13 cellular contexts compared by ENCODE assay signal in the genomic region with DNA sequence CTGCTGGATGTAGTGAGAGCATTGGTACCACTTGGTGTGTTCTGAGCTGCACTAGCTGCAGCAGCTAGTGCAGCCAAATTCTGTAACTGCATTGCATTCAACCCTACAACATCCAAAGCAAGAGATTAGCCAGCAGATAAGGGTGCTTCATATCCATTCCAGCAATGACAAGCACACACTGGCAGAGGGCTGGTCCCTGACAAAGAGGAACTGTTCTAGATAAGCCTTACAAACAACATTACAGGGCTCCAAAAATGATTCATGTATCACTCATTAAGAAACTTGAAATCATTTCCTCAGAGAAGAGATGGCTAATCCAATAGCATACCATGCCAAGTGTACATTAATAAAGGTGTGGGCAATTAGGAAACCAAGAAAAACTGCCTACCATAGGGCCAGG. TPM values are rescaled to one million over a fixed set of nuclear protein-coding genes. Genes with fewer than 3 reads are reported as not detected.
DNase-seq lines count a peak whose midpoint lies in the region; ATAC-seq and TF ChIP-seq lines count a peak whose summit lies in the region.
"Had no signal": no experiment of that assay in that cellular context is flagged by ENCODE, and none has a peak within 500 bp of the region (broad histone marks: within the 10 kb centered on the region; RNA-seq: fewer than 3 reads in every experiment).

No MANE protein-coding gene starts in this region.

- H3K4me3 Mint-ChIP-seq in activated CD8-positive, alpha-beta memory T cell treated with anti-CD3 and anti-CD28 coated beads, Interleukin-2, amount 10 ng/mL, durations not matched to agents 7 days and 5 days: no peak overlapping the region
- no peak overlapping the region for H3K4me3 Mint-ChIP-seq in stimulated activated naive B cell treated with anti-CD40 and anti-IgM and Interleukin-4, amounts not matched to agents 10 μg/mL and 1 μg/mL and 100 μg/mL, for 72 hours
- H3K4me3 Mint-ChIP-seq: natural killer cell had no signal

- no peak overlapping the region for H3K4me3 ChIP-seq in SK-N-SH (ENCODE audit: low read depth in 2 of 2, low read length in 1 of 2)
- no peak overlapping the region for H3K4me3 ChIP-seq in epithelial cell of esophagus (ENCODE audit: low read length)
- no peak overlapping the region for H3K4me3 ChIP-seq in aorta (ENCODE audit: low read length in 2 of 2)
- H3K4me3 ChIP-seq: colonic mucosa, upper lobe of left lung had no signal

- no peak for TF ChIP-seq RAD21 in SK-N-SH (IDR thresholded peaks at IDR 0.05; ENCODE audit: low read length)

- H4K20me1 ChIP-seq in SK-N-SH (ENCODE audit: insufficient read depth): peaks cover 18% of the 10 kb centered on the region

- H3K27me3 Mint-ChIP-seq in activated CD8-positive, alpha-beta memory T cell treated with anti-CD3 and anti-CD28 coated beads, Interleukin-2, amount 10 ng/mL, durations not matched to agents 7 days and 5 days: no peaks in the 10 kb centered on the region
- no peaks in the 10 kb centered on the region for H3K27me3 Mint-ChIP-seq in stimulated activated naive B cell treated with anti-CD40 and anti-IgM and Interleukin-4, amounts not matched to agents 10 μg/mL and 1 μg/mL and 100 μg/mL, for 72 hours

- ATAC-seq in activated CD8-positive, alpha-beta memory T cell treated with anti-CD3 and anti-CD28 coated beads, Interleukin-2, amount 10 ng/mL, durations not matched to agents 7 days and 5 days: peak; percentile 76
- peak; percentile 63 to 85 for ATAC-seq in stimulated activated naive B cell treated with anti-CD40 and anti-IgM and Interleukin-4, amounts not matched to agents 10 μg/mL and 1 μg/mL and 100 μg/mL, for 72 hours (replicated peaks)
- ATAC-seq in HG02970 (IDR thresholded peaks at IDR 0.05; ENCODE audit: low FRiP score, unreplicated experiment) (no peak), aorta (ENCODE audit: low FRiP score) (no peak)
- ATAC-seq: natural killer cell had no signal

- no peak overlapping the region for H2AFZ ChIP-seq in SK-N-SH (ENCODE audit: low read depth)

- H3K9me3 ChIP-seq in SK-N-SH (no peaks in the 10 kb centered on the region), aorta (ENCODE audit: control insufficient read depth, low read length) (no peaks in the 10 kb centered on the region)
- H3K9me3 ChIP-seq: colonic mucosa, upper lobe of left lung had no signal

- no peak overlapping the region for H3K9ac ChIP-seq in SK-N-SH

- intact Hi-C loops in aorta (cut with DNase I): no loop called here

- no peak for DNase-seq in activated CD8-positive, alpha-beta memory T cell treated with anti-CD3 and anti-CD28 coated beads, Interleukin-2, amount 10 ng/mL, durations not matched to agents 7 days and 5 days
- DNase-seq in activated CD8-positive, alpha-beta memory T cell treated with anti-CD3 and anti-CD28 coated beads for 24 hours: no peak
- DNase-seq in SK-N-SH: no peak
- DNase-seq in epithelial cell of esophagus (ENCODE audit: low read depth): peak; percentile 91
- DNase-seq in stimulated activated naive B cell treated with anti-CD40 and anti-IgM and Interleukin-4, amounts not matched to agents 10 μg/mL and 1 μg/mL and 100 μg/mL, for 72 hours: no peak
- DNase-seq in HuH-7.5 (ENCODE audit: low spot score): no peak
- no peak for DNase-seq in aorta
- DNase-seq: colonic mucosa, natural killer cell, NCI-H2081 treated with DMSO at 0.1 percent for 48 hours, SIG-M5, upper lobe of left lung had no signal

- 0 out of 2 replicates have a peak overlapping the region, but pooled peaks have one; percentile 6 for H3K4me2 ChIP-seq in SK-N-SH

- peaks cover 24% of the 10 kb centered on the region for H3K4me1 Mint-ChIP-seq in activated CD8-positive, alpha-beta memory T cell treated with anti-CD3 and anti-CD28 coated beads, Interleukin-2, amount 10 ng/mL, durations not matched to agents 7 days and 5 days
- peaks cover 9 to 11% of the 10 kb centered on the region in 2 donors for H3K4me1 Mint-ChIP-seq in stimulated activated naive B cell treated with anti-CD40 and anti-IgM and Interleukin-4, amounts not matched to agents 10 μg/mL and 1 μg/mL and 100 μg/mL, for 72 hours

- H3K27me3 ChIP-seq in SK-N-SH (ENCODE audit: insufficient read depth) (no peaks in the 10 kb centered on the region), aorta (ENCODE audit: control insufficient read depth in 1 of 2, insufficient read depth in 2 of 2, low read length in 1 of 2) (no peaks in the 10 kb centered on the region)
- H3K27me3 ChIP-seq: colonic mucosa, upper lobe of left lung had no signal

- H3K27ac ChIP-seq in SK-N-SH (ENCODE audit: low read depth in 2 of 2, low read length in 1 of 2) (peak overlapping the region in 1 of 2 experiments; percentile 32; a peak in 2 of 4 replicates), aorta (ENCODE audit: low read depth in 1 of 2, low read length in 2 of 2) (no peak overlapping the region)
- H3K27ac ChIP-seq: colonic mucosa, upper lobe of left lung had no signal

- H3K36me3 ChIP-seq in SK-N-SH (replicated peaks in 1 of 2; ENCODE audit: control insufficient read depth in 1 of 2, insufficient read depth in 2 of 2, low read length in 1 of 2): peaks cover 70 to 81% of the 10 kb centered on the region in 2 experiments
- peaks cover 4 to 10% of the 10 kb centered on the region in 2 donors for H3K36me3 ChIP-seq in aorta (ENCODE audit: control insufficient read depth in 1 of 2, insufficient read depth in 2 of 2, low read length in 1 of 2)

- TF ChIP-seq EP300 in SK-N-SH (IDR thresholded peaks at IDR 0.05; ENCODE audit: borderline replicate concordance in 1 of 2, low read depth in 1 of 2, low read length in 1 of 2): no peak

- H3K9me2 ChIP-seq in SK-N-SH: no peaks in the 10 kb centered on the region

- H3K27ac Mint-ChIP-seq in activated CD8-positive, alpha-beta memory T cell treated with anti-CD3 and anti-CD28 coated beads, Interleukin-2, amount 10 ng/mL, durations not matched to agents 7 days and 5 days: peak overlapping the region; percentile 70
- H3K27ac Mint-ChIP-seq in stimulated activated naive B cell treated with anti-CD40 and anti-IgM and Interleukin-4, amounts not matched to agents 10 μg/mL and 1 μg/mL and 100 μg/mL, for 72 hours: peak overlapping the region; percentile 72

- POLR2A ChIA-PET in SK-N-SH (lab: Yijun Ruan, JAX): no interaction called here

- CTCF ChIA-PET in activated CD8-positive, alpha-beta memory T cell treated with anti-CD3 and anti-CD28 coated beads, Interleukin-2, amount 10 ng/mL, durations not matched to agents 7 days and 5 days (lab: Charles Lee): interaction anchor here (1.9 kb wide), 1 partner anchor 11 kb away, joined by 4 read pairs; no protein-coding TSS in a partner anchor
- CTCF ChIA-PET in SK-N-SH (lab: Yijun Ruan, JAX): interaction anchor here (2.1 kb wide), 1 partner anchor 10 kb away, joined by 8 read pairs; no protein-coding TSS in a partner anchor

- no peaks in the 10 kb centered on the region for H3K9me3 Mint-ChIP-seq in activated CD8-positive, alpha-beta memory T cell treated with anti-CD3 and anti-CD28 coated beads, Interleukin-2, amount 10 ng/mL, durations not matched to agents 7 days and 5 days (ENCODE audit: low read depth)
- H3K9me3 Mint-ChIP-seq in stimulated activated naive B cell treated with anti-CD40 and anti-IgM and Interleukin-4, amounts not matched to agents 10 μg/mL and 1 μg/mL and 100 μg/mL, for 72 hours: no peaks in the 10 kb centered on the region
- H3K9me3 Mint-ChIP-seq: natural killer cell had no signal

- H3F3A ChIP-seq in SK-N-SH (replicated peaks; ENCODE audit: insufficient read depth): peaks cover 16% of the 10 kb centered on the region

- peaks cover 59% of the 10 kb centered on the region for H3K36me3 Mint-ChIP-seq in activated CD8-positive, alpha-beta memory T cell treated with anti-CD3 and anti-CD28 coated beads, Interleukin-2, amount 10 ng/mL, durations not matched to agents 7 days and 5 days
- peaks cover 31 to 58% of the 10 kb centered on the region in 2 donors for H3K36me3 Mint-ChIP-seq in stimulated activated naive B cell treated with anti-CD40 and anti-IgM and Interleukin-4, amounts not matched to agents 10 μg/mL and 1 μg/mL and 100 μg/mL, for 72 hours

- H3K79me2 ChIP-seq in SK-N-SH (ENCODE audit: insufficient read depth): peaks cover 40% of the 10 kb centered on the region; the same call in 1 of the 2 replicates

- peaks cover 6 to 17% of the 10 kb centered on the region in 2 experiments; a peak in 2 of 4 replicates for H3K4me1 ChIP-seq in SK-N-SH (ENCODE audit: control insufficient read depth in 1 of 2, insufficient read depth in 2 of 2, low read depth in 1 of 2, low read length in 1 of 2)
- no peaks in the 10 kb centered on the region for H3K4me1 ChIP-seq in aorta (ENCODE audit: control insufficient read depth in 1 of 2, insufficient read depth in 2 of 2, low read length in 2 of 2)
- H3K4me1 ChIP-seq: colonic mucosa had no signal

- TF ChIP-seq CTCF in SK-N-SH (IDR thresholded peaks at IDR 0.05) (no peak), epithelial cell of esophagus (IDR thresholded peaks at IDR 0.05; ENCODE audit: insufficient read depth, low read depth, low read length, missing control alignments) (no peak)

TF ChIP-seq in SK-N-SH, 30 proteins besides CTCF, POLR2A, EP300 and RAD21 (continues in another document):
- TF ChIP-seq FOXM1 (IDR thresholded peaks at IDR 0.05; ENCODE audit: low read depth): no peak
- TF ChIP-seq SIN3A (IDR thresholded peaks at IDR 0.05; ENCODE audit: borderline replicate concordance, low read depth, low read length): no peak
- peak; percentile 47 for TF ChIP-seq TCF12 (IDR thresholded peaks at IDR 0.05)
- TF ChIP-seq SMC3 (IDR thresholded peaks at IDR 0.05; ENCODE audit: low read depth, low read length): no peak
- TF ChIP-seq TAF1 (IDR thresholded peaks at IDR 0.05; ENCODE audit: borderline replicate concordance, low read depth, low read length): no peak
- TF ChIP-seq ELF1 (IDR thresholded peaks at IDR 0.05): no peak
- no peak for TF ChIP-seq TEAD4 (IDR thresholded peaks at IDR 0.05; ENCODE audit: borderline replicate concordance, insufficient read depth)

RNA-seq across cellular contexts. Expression of gene RAPSN, which starts 28.4 kb away (rescaled TPM):
- under 1 TPM; 0.16 to 0.79 TPM for total RNA-seq in activated CD8-positive, alpha-beta memory T cell treated with anti-CD3 and anti-CD28 coated beads, Interleukin-2, amount 10 ng/mL, durations not matched to agents 7 days and 5 days
- polyA plus RNA-seq in SK-N-SH (2012; rRNA removed): 0.07 and 0.23 TPM in 2 replicates
- polyA plus RNA-seq in SK-N-SH (2012; cell fraction: cytosol; rRNA removed): 0.01 and 0.05 TPM in 2 replicates
- 0.50 and 0.52 TPM in 2 replicates for polyA plus RNA-seq in SK-N-SH (2012; cell fraction: nucleus; rRNA removed)
- total RNA-seq in aorta: under 1 TPM; 0.66 to 0.71 TPM
- under 1 TPM in 1 of 2 donors, not detected in 1; 0.46 TPM for polyA plus RNA-seq in aorta
- total RNA-seq: colonic mucosa had no signal

RNA-seq across cellular contexts. Expression of gene PSMC3, which starts 51.1 kb away (rescaled TPM):
- total RNA-seq in activated CD8-positive, alpha-beta memory T cell treated with anti-CD3 and anti-CD28 coated beads, Interleukin-2, amount 10 ng/mL, durations not matched to agents 7 days and 5 days: 100 to 1,000 TPM; 150 to 164 TPM
- polyA plus RNA-seq in SK-N-SH (2012; rRNA removed) (184 and 191 TPM in 2 replicates), aorta (100 to 1,000 TPM; 181 to 204 TPM)
- 204 and 247 TPM in 2 replicates for polyA plus RNA-seq in SK-N-SH (2012; cell fraction: cytosol; rRNA removed)
- polyA plus RNA-seq in SK-N-SH (2012; cell fraction: nucleus; rRNA removed): 98.8 and 147 TPM in 2 replicates
- 100 to 1,000 TPM in 1 of 2 donors, 10 to 100 TPM in 1; 84.2 to 117 TPM for total RNA-seq in aorta

Comparison
In these comparisons a context has a peak if more than half of its experiments do, and no peak if none do; other contexts are left out.
1. ATAC-seq: peak in activated CD8-positive, alpha-beta memory T cell treated with anti-CD3 and anti-CD28 coated beads, Interleukin-2, amount 10 ng/mL, durations not matched to agents 7 days and 5 days (single experiment) and stimulated activated naive B cell treated with anti-CD40 and anti-IgM and Interleukin-4, amounts not matched to agents 10 μg/mL and 1 μg/mL and 100 μg/mL, for 72 hours (2 of 2); none in HG02970 (single experiment) and aorta (single experiment).